In genomic region chr13:54449922-54450321, GRCh38 we compare ENCODE assay signal across 14 cellular contexts.
DNase-seq lines count a peak whose midpoint lies in the region; TF ChIP-seq lines count a peak whose summit lies in the region.
"Had no signal": no experiment of that assay in that cellular context is flagged by ENCODE, and none has a peak within 500 bp of the region (broad histone marks: within the 10 kb centered on the region; RNA-seq: fewer than 3 reads in every experiment).

No MANE protein-coding gene starts in this region.

- POLR2A ChIA-PET in A673 (lab: Charles Lee; ENCODE audit: low non-redundant PET) = no interaction called here

- H3K27ac Mint-ChIP-seq in endothelial cell (ENCODE audit: unreplicated experiment) (no peak overlapping the region), CD14-positive monocyte (no peak overlapping the region)
- H3K27ac Mint-ChIP-seq: activated CD4-positive, alpha-beta memory T cell treated with anti-CD3 and anti-CD28 coated beads for 36 hours had no signal

- H3K9me3 Mint-ChIP-seq in endothelial cell (ENCODE audit: unreplicated experiment) = no peaks in the 10 kb centered on the region
- peaks cover 0 to 7% (median 2%) of the 10 kb centered on the region in 7 donors for H3K9me3 Mint-ChIP-seq in CD14-positive monocyte

- H3K36me3 Mint-ChIP-seq in endothelial cell (ENCODE audit: low read depth, unreplicated experiment) = no peaks in the 10 kb centered on the region
- H3K36me3 Mint-ChIP-seq in CD14-positive monocyte = no peaks in the 10 kb centered on the region
- H3K36me3 Mint-ChIP-seq: activated CD4-positive, alpha-beta memory T cell treated with anti-CD3 and anti-CD28 coated beads for 36 hours had no signal

- no peak overlapping the region for H3K4me3 Mint-ChIP-seq in endothelial cell (ENCODE audit: unreplicated experiment)
- H3K4me3 Mint-ChIP-seq in CD14-positive monocyte = no peak overlapping the region
- H3K4me3 Mint-ChIP-seq: activated CD4-positive, alpha-beta memory T cell treated with anti-CD3 and anti-CD28 coated beads for 36 hours had no signal

- in situ Hi-C loops in GM13977 (cut with MboI; ENCODE audit: low pct_unique_long_range_greater_than_20kb, low sequenced_read_pairs, unreplicated experiment) = no loop called here

- H3K4me2 ChIP-seq in OCI-LY3 (ENCODE audit: low read length) = no peak overlapping the region
- H3K4me2 ChIP-seq: BLaER1 treated with 17β-estradiol and CSF1 and Interleukin-3, amounts not matched to agents 10 nM and 100 nM had no signal

- no peaks in the 10 kb centered on the region for H3K27me3 Mint-ChIP-seq in endothelial cell (ENCODE audit: unreplicated experiment)
- no peaks in the 10 kb centered on the region for H3K27me3 Mint-ChIP-seq in CD14-positive monocyte (ENCODE audit: low read depth in 3 of 3)
- H3K27me3 Mint-ChIP-seq: activated CD4-positive, alpha-beta memory T cell treated with anti-CD3 and anti-CD28 coated beads for 36 hours had no signal

- H3K27ac ChIP-seq in A673 (ENCODE audit: low read depth, low read length, poor library complexity, severe bottlenecking) = no peak overlapping the region
- no peak overlapping the region for H3K27ac ChIP-seq in OCI-LY3 (ENCODE audit: low read length)
- H3K27ac ChIP-seq: BLaER1 treated with 17β-estradiol and CSF1 and Interleukin-3, amounts not matched to agents 10 nM and 100 nM; epithelial cell of prostate; heart left ventricle; psoas muscle had no signal

- no peaks in the 10 kb centered on the region for H3K79me2 ChIP-seq in OCI-LY3 (ENCODE audit: low read length)

- no peak overlapping the region for H3K4me3 ChIP-seq in A673 (ENCODE audit: low read depth, low read length, poor library complexity, severe bottlenecking)
- no peak overlapping the region for H3K4me3 ChIP-seq in OCI-LY3 (ENCODE audit: low read length)
- H3K4me3 ChIP-seq: BLaER1 treated with 17β-estradiol and CSF1 and Interleukin-3, amounts not matched to agents 10 nM and 100 nM; heart left ventricle; psoas muscle had no signal

- TF ChIP-seq CTCF in A673 (conservative IDR thresholded peaks at IDR 0.05; ENCODE audit: low read depth, low read length) (peak; percentile 45), GM13977 (IDR thresholded peaks at IDR 0.05; ENCODE audit: extremely low read depth, insufficient read depth, missing control alignments) (peak; percentile 12), OCI-LY3 (IDR thresholded peaks at IDR 0.05; ENCODE audit: low read depth, low read length) (peak; percentile 64), endothelial cell (IDR thresholded peaks at IDR 0.05; ENCODE audit: unreplicated experiment) (peak; percentile 28), CD14-positive monocyte (IDR thresholded peaks at IDR 0.05) (no peak)

- H3K9ac ChIP-seq in OCI-LY3 (ENCODE audit: low read length) = no peak overlapping the region
- H3K9ac ChIP-seq: BLaER1 treated with 17β-estradiol and CSF1 and Interleukin-3, amounts not matched to agents 10 nM and 100 nM had no signal

- no peaks in the 10 kb centered on the region for H3K4me1 ChIP-seq in A673 (ENCODE audit: insufficient read depth, low read length, poor library complexity, severe bottlenecking)
- no peaks in the 10 kb centered on the region for H3K4me1 ChIP-seq in OCI-LY3 (ENCODE audit: low read length)
- H3K4me1 ChIP-seq: BLaER1 treated with 17β-estradiol and CSF1 and Interleukin-3, amounts not matched to agents 10 nM and 100 nM; heart left ventricle; psoas muscle had no signal

- H2AFZ ChIP-seq in OCI-LY3 (ENCODE audit: low read depth, low read length) = no peak overlapping the region

- H3K9me3 ChIP-seq in A673 (ENCODE audit: low read depth, low read length, poor library complexity, severe bottlenecking) = no peaks in the 10 kb centered on the region
- no peaks in the 10 kb centered on the region; the same call in 1 of the 2 replicates for H3K9me3 ChIP-seq in OCI-LY3 (ENCODE audit: insufficient read depth, low read length)
- H3K9me3 ChIP-seq: psoas muscle had no signal

- BruUV-seq in A673 (replicated peaks; lab: Mats Ljungman, UMichigan) = no TSS peak

- CTCF ChIA-PET in A673 (lab: Charles Lee) = no interaction called here

- H4K20me1 ChIP-seq in OCI-LY3 (ENCODE audit: insufficient read depth, low read length) = no peaks in the 10 kb centered on the region
- H4K20me1 ChIP-seq: BLaER1 treated with 17β-estradiol and CSF1 and Interleukin-3, amounts not matched to agents 10 nM and 100 nM had no signal

- no peaks in the 10 kb centered on the region for H3K27me3 ChIP-seq in A673 (replicated peaks; ENCODE audit: insufficient read depth, low read depth, low read length, poor library complexity)
- H3K27me3 ChIP-seq in OCI-LY3 (ENCODE audit: low read depth, low read length) = no peaks in the 10 kb centered on the region
- H3K27me3 ChIP-seq: BLaER1 treated with 17β-estradiol and CSF1 and Interleukin-3, amounts not matched to agents 10 nM and 100 nM; heart left ventricle had no signal

- intact Hi-C loops in A673 (cut with micrococcal nuclease; ENCODE audit: unreplicated experiment) = no loop called here
- intact Hi-C loops in CD14-positive monocyte (cut with micrococcal nuclease) = no loop called here

- DNase-seq in A673 (ENCODE audit: low spot score) = peak; percentile 9
- DNase-seq in GM13977 (ENCODE audit: low spot score) = no peak
- DNase-seq in endothelial cell (ENCODE audit: low spot score) = no peak
- DNase-seq in NCI-H1105 (lab: John Stamatoyannopoulos, UW) = no peak
- no peak for DNase-seq in Ammon's horn (ENCODE audit: low spot score)
- no peak for DNase-seq in NCI-H2227 treated with DMSO at 0.1 percent for 48 hours (lab: John Stamatoyannopoulos, UW)
- no peak for DNase-seq in CD14-positive monocyte (ENCODE audit: low spot score)
- DNase-seq: activated CD4-positive, alpha-beta memory T cell treated with anti-CD3 and anti-CD28 coated beads for 36 hours; heart left ventricle; NCI-H1417 treated with DMSO at 0.1 percent for 48 hours; psoas muscle had no signal

- no peaks in the 10 kb centered on the region for H3K36me3 ChIP-seq in A673 (ENCODE audit: insufficient read depth, low read length, poor library complexity, severe bottlenecking)
- no peaks in the 10 kb centered on the region for H3K36me3 ChIP-seq in OCI-LY3 (replicated peaks; ENCODE audit: low read depth, low read length)
- H3K36me3 ChIP-seq: BLaER1 treated with 17β-estradiol and CSF1 and Interleukin-3, amounts not matched to agents 10 nM and 100 nM; heart left ventricle had no signal

- H3K4me1 Mint-ChIP-seq in endothelial cell (ENCODE audit: unreplicated experiment) (no peaks in the 10 kb centered on the region), CD14-positive monocyte (no peaks in the 10 kb centered on the region)
